ENCODE assay signal across 1 cellular context in genomic region chr17:29837531-29837930, GRCh38.
TF ChIP-seq lines count a peak whose summit lies in the region.

No MANE protein-coding gene starts in this region.

TF ChIP-seq in IMR-90, 13 proteins besides CTCF, POLR2A, EP300 and RAD21 (continued from another document):
- TF ChIP-seq ELK1 (IDR thresholded peaks at IDR 0.05; ENCODE audit: borderline replicate concordance, low read depth, low read length) (no peak), RFX5 (IDR thresholded peaks at IDR 0.05; ENCODE audit: low read depth, low read length) (no peak), NFE2L2 (IDR thresholded peaks at IDR 0.05; ENCODE audit: low read depth, low read length) (no peak), MAZ (IDR thresholded peaks at IDR 0.05; ENCODE audit: borderline replicate concordance, low read depth, low read length) (no peak), RCOR1 (IDR thresholded peaks at IDR 0.05; ENCODE audit: insufficient replicate concordance, low read length) (no peak), FOS (IDR thresholded peaks at IDR 0.05; ENCODE audit: low read depth, low read length) (no peak), CHD1 (IDR thresholded peaks at IDR 0.05; ENCODE audit: low read depth, low read length) (no peak), USF2 (IDR thresholded peaks at IDR 0.05; ENCODE audit: low read depth, low read length) (no peak), BHLHE40 (IDR thresholded peaks at IDR 0.05; ENCODE audit: low read depth, low read length) (no peak)
